ENCODE assay signal across 8 cellular contexts in the genomic region with DNA sequence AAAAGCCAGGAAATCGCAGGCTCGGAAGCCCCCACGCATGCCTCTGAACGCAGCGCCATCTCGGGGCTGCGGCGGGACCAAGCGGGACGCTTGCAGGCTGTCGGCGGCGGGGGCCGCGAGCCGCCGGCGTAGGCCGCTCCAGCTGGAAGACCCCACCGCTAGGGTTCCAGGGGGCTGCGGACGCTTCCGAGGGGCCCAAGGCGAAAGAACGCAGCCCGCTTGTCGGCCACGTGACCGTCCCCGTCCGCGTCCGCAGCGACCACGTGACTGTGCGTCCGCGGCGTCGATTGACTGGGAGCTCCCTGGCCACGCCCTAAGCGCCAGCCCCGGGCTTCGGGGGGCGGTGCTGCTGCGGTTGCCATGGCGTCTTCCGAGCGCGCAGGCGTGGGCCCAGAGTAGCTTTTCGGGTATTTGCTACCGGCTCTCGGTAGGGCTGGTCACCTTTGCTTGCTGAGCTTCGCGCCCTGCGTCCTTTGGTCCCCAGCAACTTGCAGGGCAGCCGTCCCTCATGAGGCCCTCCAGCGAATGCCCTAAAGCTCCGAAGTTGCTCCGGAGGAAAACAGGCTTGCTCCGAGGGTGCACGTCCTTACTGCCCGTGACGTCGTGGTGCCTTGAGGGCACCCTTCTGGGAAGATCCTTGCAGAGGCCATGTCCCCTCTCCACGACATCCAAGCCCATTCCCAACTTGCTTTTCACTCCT.
DNase-seq lines count a peak whose midpoint lies in the region; ATAC-seq and TF ChIP-seq lines count a peak whose summit lies in the region.

No MANE protein-coding gene starts in this region.

- peak overlapping the region; percentile 95 for H3K4me3 Mint-ChIP-seq in activated naive CD8-positive, alpha-beta T cell treated with anti-CD3 and anti-CD28 coated beads, Interleukin-2, amount 10 ng/mL, durations not matched to agents 7 days and 5 days
- H3K4me3 Mint-ChIP-seq in type B pancreatic cell, result peak overlapping the region; percentile 84

- TF ChIP-seq CTCF in GM12872 (IDR thresholded peaks at IDR 0.05; ENCODE audit: insufficient read depth, low read depth, low read length), result peak; percentile 55; the same call in 2 of the 3 replicates
- no peak for TF ChIP-seq CTCF in type B pancreatic cell (conservative IDR thresholded peaks at IDR 0.05)

- peak; percentile 95 for DNase-seq in NCI-H1092 (lab: John Stamatoyannopoulos, UW)
- DNase-seq in SKM-1 treated with dmso at 0.1 percent for 144 hours (lab: John Stamatoyannopoulos, UW; ENCODE audit: unreplicated experiment), result peak; percentile 69
- DNase-seq in activated naive CD8-positive, alpha-beta T cell treated with anti-CD3 and anti-CD28 coated beads, Interleukin-2, amount 10 ng/mL, durations not matched to agents 7 days and 5 days, result peak; percentile 94
- peak; percentile 96 for DNase-seq in Right ventricle myocardium superior
- DNase-seq in posterior cingulate gyrus, result peak; percentile 86 to 99 (median 96)
- DNase-seq in type B pancreatic cell (ENCODE audit: extremely low spot score, unreplicated experiment), result no peak

- peak; percentile 91 for ATAC-seq in HG02623 (IDR thresholded peaks at IDR 0.05; ENCODE audit: unreplicated experiment)
- ATAC-seq in activated naive CD8-positive, alpha-beta T cell treated with anti-CD3 and anti-CD28 coated beads, Interleukin-2, amount 10 ng/mL, durations not matched to agents 7 days and 5 days (ENCODE audit: low read depth), result peak; percentile 90
- ATAC-seq in Right ventricle myocardium superior (ENCODE audit: poor library complexity), result peak; percentile 96

- H3K27ac Mint-ChIP-seq in activated naive CD8-positive, alpha-beta T cell treated with anti-CD3 and anti-CD28 coated beads, Interleukin-2, amount 10 ng/mL, durations not matched to agents 7 days and 5 days, result peak overlapping the region; percentile 99
- peak overlapping the region; percentile 93 for H3K27ac Mint-ChIP-seq in type B pancreatic cell

- no peaks in the 10 kb centered on the region for H3K9me3 Mint-ChIP-seq in activated naive CD8-positive, alpha-beta T cell treated with anti-CD3 and anti-CD28 coated beads, Interleukin-2, amount 10 ng/mL, durations not matched to agents 7 days and 5 days
- no peaks in the 10 kb centered on the region for H3K9me3 Mint-ChIP-seq in type B pancreatic cell

- intact Hi-C loops in Right ventricle myocardium superior (cut with DNase I), result loop anchor here (5.0 to 10.0 kb wide), 2 partner anchors 196 to 309 kb away; a partner anchor contains a TSS
- intact Hi-C loops in posterior cingulate gyrus (cut with DNase I), result loop anchor here (5.0 to 10.0 kb wide), 4 partner anchors 99 to 341 kb away; a partner anchor contains a TSS

- H3K27me3 Mint-ChIP-seq in activated naive CD8-positive, alpha-beta T cell treated with anti-CD3 and anti-CD28 coated beads, Interleukin-2, amount 10 ng/mL, durations not matched to agents 7 days and 5 days, result no peaks in the 10 kb centered on the region
- peaks cover 14% of the 10 kb centered on the region for H3K27me3 Mint-ChIP-seq in type B pancreatic cell

- POLR2A ChIA-PET in activated naive CD8-positive, alpha-beta T cell treated with anti-CD3 and anti-CD28 coated beads, Interleukin-2, amount 10 ng/mL, durations not matched to agents 7 days and 5 days (lab: Charles Lee), result interaction anchor here (0.7 to 2.1 kb wide), 21 partner anchors 10 to 598 kb away, joined by 3 to 20 read pairs (median 3); a partner anchor contains a TSS

- H3K4me1 Mint-ChIP-seq in activated naive CD8-positive, alpha-beta T cell treated with anti-CD3 and anti-CD28 coated beads, Interleukin-2, amount 10 ng/mL, durations not matched to agents 7 days and 5 days, result peaks cover 23% of the 10 kb centered on the region
- peaks cover 4% of the 10 kb centered on the region for H3K4me1 Mint-ChIP-seq in type B pancreatic cell (ENCODE audit: unreplicated experiment)

- no peaks in the 10 kb centered on the region for H3K36me3 Mint-ChIP-seq in activated naive CD8-positive, alpha-beta T cell treated with anti-CD3 and anti-CD28 coated beads, Interleukin-2, amount 10 ng/mL, durations not matched to agents 7 days and 5 days
- no peaks in the 10 kb centered on the region for H3K36me3 Mint-ChIP-seq in type B pancreatic cell
